8 cellular contexts compared by ENCODE assay signal in the genomic region with DNA sequence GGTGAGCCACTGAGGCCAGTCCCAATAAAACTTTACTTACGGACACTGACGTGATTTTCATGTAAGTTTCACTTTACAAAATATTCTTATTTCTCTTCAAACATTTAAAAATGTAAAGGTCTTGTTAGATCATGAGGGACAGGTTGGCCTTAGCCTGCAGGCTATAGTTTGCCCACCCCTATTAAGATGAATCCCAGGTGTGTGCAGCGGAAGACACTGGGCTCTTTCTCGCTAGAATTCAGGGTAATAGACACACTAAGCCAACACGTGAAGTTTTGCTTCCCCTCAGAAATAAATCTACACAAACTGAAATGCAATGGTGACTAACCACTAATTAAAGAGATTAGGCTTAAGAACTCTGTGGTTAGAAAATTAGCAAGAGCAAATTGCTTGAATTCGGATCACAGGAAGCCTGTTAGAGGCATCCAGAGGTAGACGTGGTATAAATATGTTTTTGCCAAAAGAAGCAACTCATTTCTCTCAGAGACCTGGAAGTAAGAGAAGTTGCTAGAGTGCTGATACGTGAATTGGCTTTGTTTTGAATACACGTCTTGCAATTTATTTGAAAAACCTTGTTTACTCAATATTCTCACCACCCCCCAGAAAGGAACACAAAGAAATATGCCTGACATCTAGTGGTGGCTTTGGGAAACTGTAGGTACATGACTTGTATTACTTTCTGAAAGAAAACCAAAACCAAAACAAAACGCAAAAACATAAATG.
DNase-seq lines count a peak whose midpoint lies in the region; ATAC-seq and TF ChIP-seq lines count a peak whose summit lies in the region.

No MANE protein-coding gene starts in this region.

- intact Hi-C loops in CD4-positive, alpha-beta T cell (cut with DNase I, micrococcal nuclease): loop anchor here (1.0 to 5.0 kb wide), 5 partner anchors 160 to 356 kb away; no protein-coding TSS in a partner anchor

- H3K27ac ChIP-seq in CD4-positive, alpha-beta T cell (ENCODE audit: low read depth, low read length): no peak overlapping the region

- no peaks in the 10 kb centered on the region for H3K36me3 Mint-ChIP-seq in CD4-positive, alpha-beta T cell (ENCODE audit: low read depth)
- peaks cover 4% of the 10 kb centered on the region for H3K36me3 Mint-ChIP-seq in activated T-cell treated with anti-CD3 and anti-CD28 coated beads, Interleukin-2, amount 50 U/mL, for 4 hours (ENCODE audit: insufficient read depth)
- peaks cover under 1% of the 10 kb centered on the region for H3K36me3 Mint-ChIP-seq in progenitor cell of endocrine pancreas (ENCODE audit: insufficient read depth)

- H3K4me1 Mint-ChIP-seq in CD4-positive, alpha-beta T cell (ENCODE audit: low read depth): peaks cover 7% of the 10 kb centered on the region
- peaks cover 6% of the 10 kb centered on the region for H3K4me1 Mint-ChIP-seq in activated T-cell treated with anti-CD3 and anti-CD28 coated beads, Interleukin-2, amount 50 U/mL, for 4 hours (ENCODE audit: low read depth)
- peaks cover 9% of the 10 kb centered on the region for H3K4me1 Mint-ChIP-seq in progenitor cell of endocrine pancreas (ENCODE audit: low read depth)

- no peaks in the 10 kb centered on the region for H3K27me3 ChIP-seq in CD4-positive, alpha-beta T cell (ENCODE audit: control insufficient read depth, insufficient read depth, low read length)

- peak overlapping the region; percentile 9 for H3K27ac Mint-ChIP-seq in CD4-positive, alpha-beta T cell
- H3K27ac Mint-ChIP-seq in progenitor cell of endocrine pancreas: no peak overlapping the region

- CTCF ChIA-PET in CD4-positive, alpha-beta T cell (lab: Charles Lee): interaction anchor here (1.0 kb wide), 1 partner anchor 179 kb away, joined by 3 read pairs; the partner anchor contains the start of gene DNMT3A

- no peaks in the 10 kb centered on the region for H3K9me3 ChIP-seq in CD4-positive, alpha-beta T cell (ENCODE audit: control insufficient read depth, low read length)

- peak in 3 of 10 experiments; percentile 16 to 26 (median 19) for DNase-seq in CD4-positive, alpha-beta T cell
- peak; percentile 44 for DNase-seq in NCI-H446 treated with DMSO at 0.1 percent for 48 hours (lab: John Stamatoyannopoulos, UW)
- DNase-seq in activated T-cell treated with anti-CD3 and anti-CD28 coated beads, Interleukin-2, amount 50 U/mL, for 4 hours: no peak
- DNase-seq in glomerular endothelial cell (ENCODE audit: extremely low read depth, low read depth, low spot score): peak; percentile 70
- no peak for DNase-seq in progenitor cell of endocrine pancreas (ENCODE audit: low spot score, unreplicated experiment)
- no peak for DNase-seq in effector CD8-positive, alpha-beta T cell (lab: John Stamatoyannopoulos, UW)

- H3K9me3 Mint-ChIP-seq in CD4-positive, alpha-beta T cell: no peaks in the 10 kb centered on the region
- no peaks in the 10 kb centered on the region for H3K9me3 Mint-ChIP-seq in activated T-cell treated with anti-CD3 and anti-CD28 coated beads, Interleukin-2, amount 50 U/mL, for 4 hours
- H3K9me3 Mint-ChIP-seq in progenitor cell of endocrine pancreas (ENCODE audit: low read depth): no peaks in the 10 kb centered on the region

- H3K27me3 Mint-ChIP-seq in CD4-positive, alpha-beta T cell: no peaks in the 10 kb centered on the region
- H3K27me3 Mint-ChIP-seq in activated T-cell treated with anti-CD3 and anti-CD28 coated beads, Interleukin-2, amount 50 U/mL, for 4 hours (ENCODE audit: low read depth): no peaks in the 10 kb centered on the region
- H3K27me3 Mint-ChIP-seq in progenitor cell of endocrine pancreas: no peaks in the 10 kb centered on the region

- ATAC-seq in CD4-positive, alpha-beta T cell (ENCODE audit: poor library complexity): peak; percentile 100
- ATAC-seq in GM18861 (IDR thresholded peaks at IDR 0.05; ENCODE audit: unreplicated experiment) (peak; percentile 76), HG03378 (IDR thresholded peaks at IDR 0.05; ENCODE audit: unreplicated experiment) (peak; percentile 70)
- ATAC-seq in activated T-cell treated with anti-CD3 and anti-CD28 coated beads, Interleukin-2, amount 50 U/mL, for 4 hours: peak; percentile 95 to 97

- POLR2A ChIA-PET in CD4-positive, alpha-beta T cell (lab: Charles Lee): interaction anchor here (1.0 to 1.3 kb wide), 2 partner anchors 160 to 249 kb away, joined by 3 to 5 read pairs; no protein-coding TSS in a partner anchor

- peak overlapping the region; percentile 3 for H3K4me3 Mint-ChIP-seq in CD4-positive, alpha-beta T cell
- H3K4me3 Mint-ChIP-seq in activated T-cell treated with anti-CD3 and anti-CD28 coated beads, Interleukin-2, amount 50 U/mL, for 4 hours: peak overlapping the region; percentile 6
- H3K4me3 Mint-ChIP-seq in progenitor cell of endocrine pancreas (ENCODE audit: low read depth): no peak overlapping the region

- peak; percentile 80 for TF ChIP-seq CTCF in CD4-positive, alpha-beta T cell (IDR thresholded peaks at IDR 0.05)
- peak; percentile 76 for TF ChIP-seq CTCF in progenitor cell of endocrine pancreas (IDR thresholded peaks at IDR 0.05; ENCODE audit: unreplicated experiment)

Comparison
In these comparisons a context has a peak if more than half of its experiments do, and no peak if none do; other contexts are left out.
1. DNase-seq: peak in NCI-H446 treated with DMSO at 0.1 percent for 48 hours (single experiment) and glomerular endothelial cell (single experiment); none in activated T-cell treated with anti-CD3 and anti-CD28 coated beads, Interleukin-2, amount 50 U/mL, for 4 hours (single experiment), progenitor cell of endocrine pancreas (single experiment) and effector CD8-positive, alpha-beta T cell (single experiment).
2. Peak in every context shown above with its lines, with median percentiles within 50 percentile points of each other: ATAC-seq.